1 cellular context compared by ENCODE assay signal in the genomic region with DNA sequence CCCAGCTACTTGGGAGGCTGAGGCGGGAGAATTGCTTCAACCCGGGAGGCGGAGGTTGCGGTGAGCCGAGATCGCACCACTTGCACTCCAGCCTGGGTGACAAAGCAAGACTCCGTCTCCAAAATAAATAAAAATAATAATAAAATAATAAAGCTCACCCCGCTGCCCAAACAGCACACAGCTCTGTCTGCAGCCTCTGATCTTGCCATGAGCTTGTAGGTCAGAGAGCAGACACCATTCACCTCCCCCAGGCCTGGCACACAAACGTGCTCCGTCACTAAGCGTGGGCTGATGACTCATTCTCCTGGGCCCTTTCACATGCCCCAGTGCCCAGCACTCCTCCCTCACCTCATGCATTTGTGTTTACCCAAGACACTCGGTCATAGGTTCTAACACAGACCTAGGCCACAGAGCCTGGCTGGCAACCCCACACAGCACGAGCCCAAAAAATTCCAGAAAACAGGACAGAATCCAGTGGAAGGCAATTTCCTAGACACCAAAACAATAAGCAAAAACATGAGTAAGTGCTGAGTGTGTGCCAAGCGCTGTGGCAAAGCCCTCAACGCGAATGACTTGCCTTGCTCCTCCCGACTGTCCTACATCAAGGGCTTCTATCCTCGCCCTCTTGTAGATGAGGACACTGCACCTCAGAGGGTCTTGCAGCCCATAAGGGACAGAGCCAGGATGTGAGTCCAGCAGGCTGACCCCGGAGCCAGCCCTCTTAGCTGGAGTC.
TF ChIP-seq lines count a peak whose summit lies in the region.

No MANE protein-coding gene starts in this region.

TF ChIP-seq in HEK293, 187 proteins besides CTCF, POLR2A, EP300 and RAD21 (continued from another document and continues in another):
- no peak for TF ChIP-seq KLF17 (tag by site-specific recombination; IDR thresholded peaks at IDR 0.05)
- TF ChIP-seq ZSCAN23 (tag by site-specific recombination; IDR thresholded peaks at IDR 0.05), result peak; percentile 51; the same call in 1 of the 2 replicates
- no peak for TF ChIP-seq ZNF292 (tag by site-specific recombination; IDR thresholded peaks at IDR 0.05; ENCODE audit: borderline replicate concordance, low read depth)
- TF ChIP-seq ZNF324 (tag by site-specific recombination; IDR thresholded peaks at IDR 0.05), result no peak
- TF ChIP-seq HOXD13 (CRISPR knock-in tag; IDR thresholded peaks at IDR 0.05; ENCODE audit: borderline replicate concordance), result no peak
- no peak for TF ChIP-seq ZNF148 (tag by site-specific recombination; IDR thresholded peaks at IDR 0.05; ENCODE audit: borderline replicate concordance)
- no peak for TF ChIP-seq ZNF174 (tag by site-specific recombination; IDR thresholded peaks at IDR 0.05)
- peak; percentile 78 for TF ChIP-seq ZFP69B (tag by site-specific recombination; IDR thresholded peaks at IDR 0.05)
- 0 out of 2 replicates have a peak, but pooled peaks have one; percentile 21 for TF ChIP-seq GLIS2 (tag by site-specific recombination; IDR thresholded peaks at IDR 0.05)
- no peak for TF ChIP-seq ZNF140 (tag by site-specific recombination; IDR thresholded peaks at IDR 0.05)
- TF ChIP-seq ZNF416 (tag by site-specific recombination; IDR thresholded peaks at IDR 0.05), result no peak
- no peak for TF ChIP-seq OVOL3 (tag by site-specific recombination; IDR thresholded peaks at IDR 0.05)
- no peak for TF ChIP-seq ZNF37A (tag by site-specific recombination; IDR thresholded peaks at IDR 0.05)
- TF ChIP-seq ZNF2 (tag by site-specific recombination; IDR thresholded peaks at IDR 0.05), result no peak
- TF ChIP-seq ZNF555 (tag by site-specific recombination; conservative IDR thresholded peaks at IDR 0.05), result no peak
- no peak for TF ChIP-seq ZNF354C (tag by site-specific recombination; IDR thresholded peaks at IDR 0.05; ENCODE audit: borderline replicate concordance, low read depth)
- peak; percentile 76 for TF ChIP-seq ZNF600 (tag by site-specific recombination; IDR thresholded peaks at IDR 0.05)
- peak; percentile 55; the same call in 1 of the 2 replicates for TF ChIP-seq ZNF398 (tag by site-specific recombination; IDR thresholded peaks at IDR 0.05)
- no peak for TF ChIP-seq GLI2 (tag by site-specific recombination; IDR thresholded peaks at IDR 0.05; ENCODE audit: borderline replicate concordance, low read depth)
- no peak for TF ChIP-seq ZNF571 (tag by site-specific recombination; IDR thresholded peaks at IDR 0.05)
- peak; percentile 30; the same call in 1 of the 2 replicates for TF ChIP-seq ZXDB (tag by site-specific recombination; IDR thresholded peaks at IDR 0.05)
- TF ChIP-seq, protein P1, sequence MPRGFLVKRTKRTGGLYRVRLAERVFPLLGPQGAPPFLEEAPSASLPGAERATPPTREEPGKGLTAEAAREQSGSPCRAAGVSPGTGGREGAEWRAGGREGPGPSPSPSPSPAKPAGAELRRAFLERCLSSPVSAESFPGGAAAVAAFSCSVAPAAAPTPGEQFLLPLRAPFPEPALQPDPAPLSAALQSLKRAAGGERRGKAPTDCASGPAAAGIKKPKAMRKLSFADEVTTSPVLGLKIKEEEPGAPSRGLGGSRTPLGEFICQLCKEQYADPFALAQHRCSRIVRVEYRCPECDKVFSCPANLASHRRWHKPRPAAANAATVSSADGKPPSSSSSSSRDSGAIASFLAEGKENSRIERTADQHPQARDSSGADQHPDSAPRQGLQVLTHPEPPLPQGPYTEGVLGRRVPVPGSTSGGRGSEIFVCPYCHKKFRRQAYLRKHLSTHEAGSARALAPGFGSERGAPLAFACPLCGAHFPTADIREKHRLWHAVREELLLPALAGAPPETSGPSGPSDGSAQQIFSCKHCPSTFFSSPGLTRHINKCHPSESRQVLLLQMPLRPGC (tag by site-specific recombination; IDR thresholded peaks at IDR 0.05), result peak; percentile 53; the same call in 1 of the 2 replicates
- TF ChIP-seq, protein P2, sequence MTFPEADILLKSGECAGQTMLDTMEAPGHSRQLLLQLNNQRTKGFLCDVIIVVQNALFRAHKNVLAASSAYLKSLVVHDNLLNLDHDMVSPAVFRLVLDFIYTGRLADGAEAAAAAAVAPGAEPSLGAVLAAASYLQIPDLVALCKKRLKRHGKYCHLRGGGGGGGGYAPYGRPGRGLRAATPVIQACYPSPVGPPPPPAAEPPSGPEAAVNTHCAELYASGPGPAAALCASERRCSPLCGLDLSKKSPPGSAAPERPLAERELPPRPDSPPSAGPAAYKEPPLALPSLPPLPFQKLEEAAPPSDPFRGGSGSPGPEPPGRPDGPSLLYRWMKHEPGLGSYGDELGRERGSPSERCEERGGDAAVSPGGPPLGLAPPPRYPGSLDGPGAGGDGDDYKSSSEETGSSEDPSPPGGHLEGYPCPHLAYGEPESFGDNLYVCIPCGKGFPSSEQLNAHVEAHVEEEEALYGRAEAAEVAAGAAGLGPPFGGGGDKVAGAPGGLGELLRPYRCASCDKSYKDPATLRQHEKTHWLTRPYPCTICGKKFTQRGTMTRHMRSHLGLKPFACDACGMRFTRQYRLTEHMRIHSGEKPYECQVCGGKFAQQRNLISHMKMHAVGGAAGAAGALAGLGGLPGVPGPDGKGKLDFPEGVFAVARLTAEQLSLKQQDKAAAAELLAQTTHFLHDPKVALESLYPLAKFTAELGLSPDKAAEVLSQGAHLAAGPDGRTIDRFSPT (tag by site-specific recombination; IDR thresholded peaks at IDR 0.05), result peak; percentile 67
- peak; percentile 85 for TF ChIP-seq PATZ1 (tag by site-specific recombination; IDR thresholded peaks at IDR 0.05)
- TF ChIP-seq, protein P3, sequence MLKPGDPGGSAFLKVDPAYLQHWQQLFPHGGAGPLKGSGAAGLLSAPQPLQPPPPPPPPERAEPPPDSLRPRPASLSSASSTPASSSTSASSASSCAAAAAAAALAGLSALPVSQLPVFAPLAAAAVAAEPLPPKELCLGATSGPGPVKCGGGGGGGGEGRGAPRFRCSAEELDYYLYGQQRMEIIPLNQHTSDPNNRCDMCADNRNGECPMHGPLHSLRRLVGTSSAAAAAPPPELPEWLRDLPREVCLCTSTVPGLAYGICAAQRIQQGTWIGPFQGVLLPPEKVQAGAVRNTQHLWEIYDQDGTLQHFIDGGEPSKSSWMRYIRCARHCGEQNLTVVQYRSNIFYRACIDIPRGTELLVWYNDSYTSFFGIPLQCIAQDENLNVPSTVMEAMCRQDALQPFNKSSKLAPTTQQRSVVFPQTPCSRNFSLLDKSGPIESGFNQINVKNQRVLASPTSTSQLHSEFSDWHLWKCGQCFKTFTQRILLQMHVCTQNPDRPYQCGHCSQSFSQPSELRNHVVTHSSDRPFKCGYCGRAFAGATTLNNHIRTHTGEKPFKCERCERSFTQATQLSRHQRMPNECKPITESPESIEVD (tag by site-specific recombination; IDR thresholded peaks at IDR 0.05), result no peak
- TF ChIP-seq SALL2 (tag by site-specific recombination; IDR thresholded peaks at IDR 0.05; ENCODE audit: borderline replicate concordance), result no peak
- no peak for TF ChIP-seq SCRT2 (tag by site-specific recombination; IDR thresholded peaks at IDR 0.05)
- no peak for TF ChIP-seq TCF7L2 (IDR thresholded peaks at IDR 0.05; ENCODE audit: borderline replicate concordance, low read depth, low read length)
- TF ChIP-seq ZNF707 (tag by site-specific recombination; IDR thresholded peaks at IDR 0.05), result no peak
- TF ChIP-seq MZF1 (tag by site-specific recombination; IDR thresholded peaks at IDR 0.05; ENCODE audit: borderline replicate concordance), result no peak
- no peak for TF ChIP-seq IKZF3 (tag by site-specific recombination; IDR thresholded peaks at IDR 0.05)
- TF ChIP-seq, protein P4, sequence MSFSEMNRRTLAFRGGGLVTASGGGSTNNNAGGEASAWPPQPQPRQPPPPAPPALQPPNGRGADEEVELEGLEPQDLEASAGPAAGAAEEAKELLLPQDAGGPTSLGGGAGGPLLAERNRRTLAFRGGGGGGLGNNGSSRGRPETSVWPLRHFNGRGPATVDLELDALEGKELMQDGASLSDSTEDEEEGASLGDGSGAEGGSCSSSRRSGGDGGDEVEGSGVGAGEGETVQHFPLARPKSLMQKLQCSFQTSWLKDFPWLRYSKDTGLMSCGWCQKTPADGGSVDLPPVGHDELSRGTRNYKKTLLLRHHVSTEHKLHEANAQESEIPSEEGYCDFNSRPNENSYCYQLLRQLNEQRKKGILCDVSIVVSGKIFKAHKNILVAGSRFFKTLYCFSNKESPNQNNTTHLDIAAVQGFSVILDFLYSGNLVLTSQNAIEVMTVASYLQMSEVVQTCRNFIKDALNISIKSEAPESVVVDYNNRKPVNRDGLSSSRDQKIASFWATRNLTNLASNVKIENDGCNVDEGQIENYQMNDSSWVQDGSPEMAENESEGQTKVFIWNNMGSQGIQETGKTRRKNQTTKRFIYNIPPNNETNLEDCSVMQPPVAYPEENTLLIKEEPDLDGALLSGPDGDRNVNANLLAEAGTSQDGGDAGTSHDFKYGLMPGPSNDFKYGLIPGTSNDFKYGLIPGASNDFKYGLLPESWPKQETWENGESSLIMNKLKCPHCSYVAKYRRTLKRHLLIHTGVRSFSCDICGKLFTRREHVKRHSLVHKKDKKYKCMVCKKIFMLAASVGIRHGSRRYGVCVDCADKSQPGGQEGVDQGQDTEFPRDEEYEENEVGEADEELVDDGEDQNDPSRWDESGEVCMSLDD (tag by site-specific recombination; IDR thresholded peaks at IDR 0.05), result no peak
- TF ChIP-seq, protein P5, sequence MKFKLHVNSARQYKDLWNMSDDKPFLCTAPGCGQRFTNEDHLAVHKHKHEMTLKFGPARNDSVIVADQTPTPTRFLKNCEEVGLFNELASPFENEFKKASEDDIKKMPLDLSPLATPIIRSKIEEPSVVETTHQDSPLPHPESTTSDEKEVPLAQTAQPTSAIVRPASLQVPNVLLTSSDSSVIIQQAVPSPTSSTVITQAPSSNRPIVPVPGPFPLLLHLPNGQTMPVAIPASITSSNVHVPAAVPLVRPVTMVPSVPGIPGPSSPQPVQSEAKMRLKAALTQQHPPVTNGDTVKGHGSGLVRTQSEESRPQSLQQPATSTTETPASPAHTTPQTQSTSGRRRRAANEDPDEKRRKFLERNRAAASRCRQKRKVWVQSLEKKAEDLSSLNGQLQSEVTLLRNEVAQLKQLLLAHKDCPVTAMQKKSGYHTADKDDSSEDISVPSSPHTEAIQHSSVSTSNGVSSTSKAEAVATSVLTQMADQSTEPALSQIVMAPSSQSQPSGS (tag by site-specific recombination; IDR thresholded peaks at IDR 0.05; ENCODE audit: low read depth), result 0 out of 2 replicates have a peak, but pooled peaks have one; percentile 46
- no peak for TF ChIP-seq ZNF639 (tag by site-specific recombination; IDR thresholded peaks at IDR 0.05)
- peak; percentile 78 for TF ChIP-seq BCL11A (tag by site-specific recombination; IDR thresholded peaks at IDR 0.05; ENCODE audit: low read depth)
- TF ChIP-seq ZNF23 (tag by site-specific recombination; IDR thresholded peaks at IDR 0.05; ENCODE audit: borderline replicate concordance), result no peak
